Comparison of ENCODE assay signal across 1 cellular context in the genomic region with DNA sequence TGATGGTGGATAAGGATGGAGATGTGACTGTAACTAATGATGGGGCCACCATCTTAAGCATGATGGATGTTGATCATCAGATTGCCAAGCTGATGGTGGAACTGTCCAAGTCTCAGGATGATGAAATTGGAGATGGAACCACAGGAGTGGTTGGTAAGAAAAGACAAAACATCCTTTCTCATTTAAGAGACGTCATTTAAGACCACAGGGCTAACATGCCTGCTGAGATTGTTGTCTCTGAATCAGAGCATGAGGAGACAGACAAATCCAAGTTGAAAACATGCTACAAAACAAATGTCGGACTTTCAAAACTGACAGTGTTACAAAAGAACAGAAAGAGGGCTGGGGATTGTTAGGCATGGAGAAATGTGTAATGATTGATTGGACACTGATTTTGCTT.
TF ChIP-seq lines count a peak whose summit lies in the region.

No MANE protein-coding gene starts in this region.

TF ChIP-seq in WTC11, 78 proteins besides CTCF, POLR2A, EP300 and RAD21 (continued from another document):
- TF ChIP-seq, protein P1, sequence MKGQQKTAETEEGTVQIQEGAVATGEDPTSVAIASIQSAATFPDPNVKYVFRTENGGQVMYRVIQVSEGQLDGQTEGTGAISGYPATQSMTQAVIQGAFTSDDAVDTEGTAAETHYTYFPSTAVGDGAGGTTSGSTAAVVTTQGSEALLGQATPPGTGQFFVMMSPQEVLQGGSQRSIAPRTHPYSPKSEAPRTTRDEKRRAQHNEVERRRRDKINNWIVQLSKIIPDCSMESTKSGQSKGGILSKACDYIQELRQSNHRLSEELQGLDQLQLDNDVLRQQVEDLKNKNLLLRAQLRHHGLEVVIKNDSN (CRISPR knock-in tag; IDR thresholded peaks at IDR 0.05), result no peak
- TF ChIP-seq ATF1 (CRISPR knock-in tag; IDR thresholded peaks at IDR 0.05) (no peak), SOX15 (CRISPR knock-in tag; IDR thresholded peaks at IDR 0.05) (no peak), ZNF317 (CRISPR knock-in tag; IDR thresholded peaks at IDR 0.05; ENCODE audit: borderline replicate concordance, low read depth) (no peak), ZNF138 (CRISPR knock-in tag; conservative IDR thresholded peaks at IDR 0.05) (no peak), CREB1 (CRISPR knock-in tag; IDR thresholded peaks at IDR 0.05) (no peak), ZNF396 (CRISPR knock-in tag; IDR thresholded peaks at IDR 0.05; ENCODE audit: borderline replicate concordance) (no peak), ATF3 (CRISPR knock-in tag; conservative IDR thresholded peaks at IDR 0.05) (no peak)
- TF ChIP-seq, protein P2, sequence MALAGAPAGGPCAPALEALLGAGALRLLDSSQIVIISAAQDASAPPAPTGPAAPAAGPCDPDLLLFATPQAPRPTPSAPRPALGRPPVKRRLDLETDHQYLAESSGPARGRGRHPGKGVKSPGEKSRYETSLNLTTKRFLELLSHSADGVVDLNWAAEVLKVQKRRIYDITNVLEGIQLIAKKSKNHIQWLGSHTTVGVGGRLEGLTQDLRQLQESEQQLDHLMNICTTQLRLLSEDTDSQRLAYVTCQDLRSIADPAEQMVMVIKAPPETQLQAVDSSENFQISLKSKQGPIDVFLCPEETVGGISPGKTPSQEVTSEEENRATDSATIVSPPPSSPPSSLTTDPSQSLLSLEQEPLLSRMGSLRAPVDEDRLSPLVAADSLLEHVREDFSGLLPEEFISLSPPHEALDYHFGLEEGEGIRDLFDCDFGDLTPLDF (CRISPR knock-in tag; IDR thresholded peaks at IDR 0.05), result no peak
